Comparison of ENCODE assay signal across 2 cellular contexts in genomic region chr13:93224545-93224944, GRCh38.
TF ChIP-seq lines count a peak whose summit lies in the region.

No MANE protein-coding gene starts in this region.

TF ChIP-seq in A549, 52 proteins besides CTCF, POLR2A, EP300 and RAD21 (continued from another document):
- TF ChIP-seq ATOH8 (CRISPR knock-in tag; IDR thresholded peaks at IDR 0.05; ENCODE audit: low read depth): no peak
- TF ChIP-seq CBX8 (IDR thresholded peaks at IDR 0.05): no peak
- no peak for TF ChIP-seq USF2 (IDR thresholded peaks at IDR 0.05)
- no peak for TF ChIP-seq ZNF302 (CRISPR knock-in tag; IDR thresholded peaks at IDR 0.05)
- TF ChIP-seq TFCP2L1 (CRISPR knock-in tag; IDR thresholded peaks at IDR 0.05): no peak
- TF ChIP-seq SREBF2 (IDR thresholded peaks at IDR 0.05): no peak
- peak; percentile 71; the same call in 1 of the 2 replicates for TF ChIP-seq GATA3 (IDR thresholded peaks at IDR 0.05; ENCODE audit: borderline replicate concordance)
- TF ChIP-seq ZFP36 (IDR thresholded peaks at IDR 0.05; ENCODE audit: borderline replicate concordance, partially characterized antibody): no peak
- TF ChIP-seq RNF2 (IDR thresholded peaks at IDR 0.05; ENCODE audit: borderline replicate concordance, low read depth): no peak
- 0 out of 2 replicates have a peak, but pooled peaks have one; percentile 49 for TF ChIP-seq ESRRA (IDR thresholded peaks at IDR 0.05; ENCODE audit: borderline replicate concordance, low read length)

TF ChIP-seq in HepG2, 621 proteins besides CTCF, POLR2A, EP300 and RAD21 (continued from another document and continues in another):
- peak; percentile 76; the same call in 1 of the 2 replicates for TF ChIP-seq ZNF639 (CRISPR knock-in tag; conservative IDR thresholded peaks at IDR 0.05)
- peak; percentile 97 for TF ChIP-seq ZNF614 (CRISPR knock-in tag; IDR thresholded peaks at IDR 0.05; ENCODE audit: borderline replicate concordance)
- no peak for TF ChIP-seq REXO4 (CRISPR knock-in tag; IDR thresholded peaks at IDR 0.05; ENCODE audit: borderline replicate concordance)
- TF ChIP-seq FOXK1 (CRISPR knock-in tag; IDR thresholded peaks at IDR 0.05; ENCODE audit: borderline replicate concordance, low read depth): peak; percentile 99
- no peak for TF ChIP-seq BATF2 (CRISPR knock-in tag; IDR thresholded peaks at IDR 0.05)
- TF ChIP-seq ZNF687 (CRISPR knock-in tag; IDR thresholded peaks at IDR 0.05): no peak; the same call in 1 of the 2 replicates
- no peak for TF ChIP-seq TMF1 (CRISPR knock-in tag; IDR thresholded peaks at IDR 0.05; ENCODE audit: low read depth)
- peak; percentile 79 for TF ChIP-seq PATZ1 (CRISPR knock-in tag; IDR thresholded peaks at IDR 0.05)
- peak; percentile 92 for TF ChIP-seq ZNF331 (CRISPR knock-in tag; IDR thresholded peaks at IDR 0.05)
- TF ChIP-seq NFIB (CRISPR knock-in tag; IDR thresholded peaks at IDR 0.05; ENCODE audit: borderline replicate concordance): no peak
- no peak for TF ChIP-seq PBX2 (CRISPR knock-in tag; IDR thresholded peaks at IDR 0.05)
- TF ChIP-seq TCF7L2 (IDR thresholded peaks at IDR 0.05; ENCODE audit: low read depth, low read length): no peak
- peak; percentile 89 for TF ChIP-seq SIX1 (CRISPR knock-in tag; IDR thresholded peaks at IDR 0.05; ENCODE audit: borderline replicate concordance)
- TF ChIP-seq SAFB2 (CRISPR knock-in tag; IDR thresholded peaks at IDR 0.05; ENCODE audit: borderline replicate concordance, low read depth): no peak
- TF ChIP-seq REPIN1 (CRISPR knock-in tag; IDR thresholded peaks at IDR 0.05; ENCODE audit: borderline replicate concordance, low read depth): peak; percentile 88; the same call in 1 of the 2 replicates
- 0 out of 2 replicates have a peak, but pooled peaks have one; percentile 66 for TF ChIP-seq ZNF816 (CRISPR knock-in tag; IDR thresholded peaks at IDR 0.05; ENCODE audit: borderline replicate concordance)
- TF ChIP-seq KLF16 (CRISPR knock-in tag; IDR thresholded peaks at IDR 0.05): peak in 1 of 2 experiments; percentile 92; a peak in 2 of 4 replicates
- TF ChIP-seq MTA3 (CRISPR knock-in tag; IDR thresholded peaks at IDR 0.05): no peak
- TF ChIP-seq GPBP1L1 (CRISPR knock-in tag; IDR thresholded peaks at IDR 0.05): no peak
- TF ChIP-seq ZNF788 (CRISPR knock-in tag; IDR thresholded peaks at IDR 0.05; ENCODE audit: borderline replicate concordance): peak; percentile 88
- peak; percentile 84 for TF ChIP-seq JUND (CRISPR knock-in tag; IDR thresholded peaks at IDR 0.05)
- TF ChIP-seq SALL1 (CRISPR knock-in tag; IDR thresholded peaks at IDR 0.05): peak; percentile 97
- TF ChIP-seq ZNF281 (CRISPR knock-in tag; IDR thresholded peaks at IDR 0.05; ENCODE audit: borderline replicate concordance): peak; percentile 87; the same call in 1 of the 2 replicates
- TF ChIP-seq MBD4 (IDR thresholded peaks at IDR 0.05; ENCODE audit: borderline replicate concordance, low read length): peak; percentile 87; the same call in 1 of the 2 replicates
- TF ChIP-seq LBX2 (CRISPR knock-in tag; IDR thresholded peaks at IDR 0.05; ENCODE audit: borderline replicate concordance): no peak
- peak; percentile 91 for TF ChIP-seq NR2C2 (CRISPR knock-in tag; IDR thresholded peaks at IDR 0.05; ENCODE audit: borderline replicate concordance)
- no peak for TF ChIP-seq ZFP41 (CRISPR knock-in tag; IDR thresholded peaks at IDR 0.05; ENCODE audit: borderline replicate concordance)
- no peak for TF ChIP-seq ZNF790 (CRISPR knock-in tag; IDR thresholded peaks at IDR 0.05; ENCODE audit: borderline replicate concordance)
- TF ChIP-seq ZNF609 (CRISPR knock-in tag; IDR thresholded peaks at IDR 0.05; ENCODE audit: borderline replicate concordance): peak; percentile 96
- peak; percentile 95 for TF ChIP-seq MLX (CRISPR knock-in tag; IDR thresholded peaks at IDR 0.05)
- peak; percentile 45; the same call in 1 of the 2 replicates for TF ChIP-seq ZNF430 (CRISPR knock-in tag; IDR thresholded peaks at IDR 0.05)
- TF ChIP-seq TARDBP (CRISPR knock-in tag; IDR thresholded peaks at IDR 0.05): peak; percentile 90
- TF ChIP-seq DNMT1 (CRISPR knock-in tag; IDR thresholded peaks at IDR 0.05): no peak
- TF ChIP-seq HIVEP1 (CRISPR knock-in tag; IDR thresholded peaks at IDR 0.05): no peak
